ENCODE assay signal across 1 cellular context in the genomic region with DNA sequence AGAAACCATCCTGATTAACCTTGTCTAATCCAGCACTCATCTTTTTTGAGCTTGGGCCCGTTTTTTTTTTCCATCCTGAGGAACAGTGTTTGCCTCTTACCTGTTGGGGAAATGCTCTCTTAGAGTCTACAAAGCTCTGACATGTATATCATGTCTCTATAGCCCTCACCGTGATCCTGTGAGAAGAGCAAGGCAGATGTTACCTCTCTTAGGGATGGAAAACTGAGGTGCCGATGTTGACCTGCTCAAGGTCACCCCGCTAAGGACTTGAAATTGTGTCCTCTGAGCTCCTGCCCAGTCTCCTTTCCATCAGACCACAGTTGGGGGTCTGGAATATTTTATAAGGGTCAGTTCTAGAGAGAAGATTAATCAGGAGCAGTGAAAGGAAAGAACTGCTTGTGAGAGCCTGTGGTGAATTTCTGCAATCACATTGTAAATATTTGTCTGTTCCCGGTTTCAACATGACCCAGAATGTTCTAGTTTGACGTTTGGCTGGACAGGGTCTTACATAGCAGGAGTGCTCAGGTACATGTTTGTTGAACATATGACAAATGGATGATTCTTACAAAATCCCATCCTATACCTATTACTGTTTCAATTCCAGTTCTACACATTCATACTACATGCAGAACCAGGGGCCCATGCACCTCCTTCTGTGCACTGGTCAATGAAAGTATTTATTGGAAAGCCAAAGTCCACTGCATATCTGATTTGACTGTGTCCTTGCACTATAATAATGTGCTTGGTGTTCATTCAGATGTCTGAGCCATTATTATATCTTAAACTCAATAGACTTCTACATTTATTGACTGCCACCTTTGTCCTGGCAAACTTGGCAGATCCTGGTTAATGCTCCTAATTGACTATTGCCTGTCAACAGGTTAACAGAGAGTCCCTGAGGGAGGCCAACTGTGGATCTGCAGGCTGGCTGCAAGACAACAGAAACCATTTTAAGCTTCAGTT.
TF ChIP-seq lines count a peak whose summit lies in the region.

No MANE protein-coding gene starts in this region.

TF ChIP-seq in HepG2, 621 proteins besides CTCF, POLR2A, EP300 and RAD21 (continued from another document and continues in another):
- TF ChIP-seq ZFP91 (CRISPR knock-in tag; IDR thresholded peaks at IDR 0.05; ENCODE audit: borderline replicate concordance) (no peak), PRPF4 (IDR thresholded peaks at IDR 0.05; ENCODE audit: low read depth, low read length, poor library complexity, severe bottlenecking) (no peak), ZNF816 (CRISPR knock-in tag; IDR thresholded peaks at IDR 0.05; ENCODE audit: borderline replicate concordance) (0 out of 2 replicates have a peak, but pooled peaks have one; percentile 47), ZNF33A (CRISPR knock-in tag; IDR thresholded peaks at IDR 0.05; ENCODE audit: borderline replicate concordance) (no peak), HINFP (CRISPR knock-in tag; IDR thresholded peaks at IDR 0.05; ENCODE audit: low read depth) (no peak), SP5 (CRISPR knock-in tag; IDR thresholded peaks at IDR 0.05; ENCODE audit: borderline replicate concordance, low read depth) (no peak), ZNF674 (CRISPR knock-in tag; IDR thresholded peaks at IDR 0.05; ENCODE audit: low read depth) (no peak), HNF1A (IDR thresholded peaks at IDR 0.05; ENCODE audit: low read depth) (no peak), HNF1A (CRISPR knock-in tag; IDR thresholded peaks at IDR 0.05; ENCODE audit: borderline replicate concordance) (no peak), CHD4 (IDR thresholded peaks at IDR 0.05; ENCODE audit: borderline replicate concordance, low read length) (no peak), PAF1 (CRISPR knock-in tag; IDR thresholded peaks at IDR 0.05) (no peak), ZC3H13 (CRISPR knock-in tag; IDR thresholded peaks at IDR 0.05) (no peak), ZNF484 (CRISPR knock-in tag; IDR thresholded peaks at IDR 0.05; ENCODE audit: borderline replicate concordance, low read depth) (no peak), CENPBD1 (CRISPR knock-in tag; IDR thresholded peaks at IDR 0.05; ENCODE audit: borderline replicate concordance, low read depth) (no peak), ZNF317 (CRISPR knock-in tag; IDR thresholded peaks at IDR 0.05) (peak; percentile 55; the same call in 1 of the 2 replicates), MAFG (CRISPR knock-in tag; IDR thresholded peaks at IDR 0.05) (no peak), SRSF9 (IDR thresholded peaks at IDR 0.05; ENCODE audit: borderline replicate concordance, insufficient read depth, low read depth, low read length, poor library complexity, severe bottlenecking) (no peak), SAFB2 (CRISPR knock-in tag; IDR thresholded peaks at IDR 0.05; ENCODE audit: borderline replicate concordance, low read depth) (no peak), DRAP1 (CRISPR knock-in tag; IDR thresholded peaks at IDR 0.05) (peak; percentile 10; the same call in 1 of the 2 replicates), ZNF615 (CRISPR knock-in tag; IDR thresholded peaks at IDR 0.05; ENCODE audit: borderline replicate concordance) (no peak)
- TF ChIP-seq, protein P1, sequence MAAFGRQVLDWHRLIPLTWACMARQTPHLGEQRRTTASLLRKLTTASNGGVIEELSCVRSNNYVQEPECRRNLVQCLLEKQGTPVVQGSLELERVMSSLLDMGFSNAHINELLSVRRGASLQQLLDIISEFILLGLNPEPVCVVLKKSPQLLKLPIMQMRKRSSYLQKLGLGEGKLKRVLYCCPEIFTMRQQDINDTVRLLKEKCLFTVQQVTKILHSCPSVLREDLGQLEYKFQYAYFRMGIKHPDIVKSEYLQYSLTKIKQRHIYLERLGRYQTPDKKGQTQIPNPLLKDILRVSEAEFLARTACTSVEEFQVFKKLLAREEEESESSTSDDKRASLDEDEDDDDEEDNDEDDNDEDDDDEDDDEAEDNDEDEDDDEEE (CRISPR knock-in tag; IDR thresholded peaks at IDR 0.05), result no peak
- TF ChIP-seq, protein P2, sequence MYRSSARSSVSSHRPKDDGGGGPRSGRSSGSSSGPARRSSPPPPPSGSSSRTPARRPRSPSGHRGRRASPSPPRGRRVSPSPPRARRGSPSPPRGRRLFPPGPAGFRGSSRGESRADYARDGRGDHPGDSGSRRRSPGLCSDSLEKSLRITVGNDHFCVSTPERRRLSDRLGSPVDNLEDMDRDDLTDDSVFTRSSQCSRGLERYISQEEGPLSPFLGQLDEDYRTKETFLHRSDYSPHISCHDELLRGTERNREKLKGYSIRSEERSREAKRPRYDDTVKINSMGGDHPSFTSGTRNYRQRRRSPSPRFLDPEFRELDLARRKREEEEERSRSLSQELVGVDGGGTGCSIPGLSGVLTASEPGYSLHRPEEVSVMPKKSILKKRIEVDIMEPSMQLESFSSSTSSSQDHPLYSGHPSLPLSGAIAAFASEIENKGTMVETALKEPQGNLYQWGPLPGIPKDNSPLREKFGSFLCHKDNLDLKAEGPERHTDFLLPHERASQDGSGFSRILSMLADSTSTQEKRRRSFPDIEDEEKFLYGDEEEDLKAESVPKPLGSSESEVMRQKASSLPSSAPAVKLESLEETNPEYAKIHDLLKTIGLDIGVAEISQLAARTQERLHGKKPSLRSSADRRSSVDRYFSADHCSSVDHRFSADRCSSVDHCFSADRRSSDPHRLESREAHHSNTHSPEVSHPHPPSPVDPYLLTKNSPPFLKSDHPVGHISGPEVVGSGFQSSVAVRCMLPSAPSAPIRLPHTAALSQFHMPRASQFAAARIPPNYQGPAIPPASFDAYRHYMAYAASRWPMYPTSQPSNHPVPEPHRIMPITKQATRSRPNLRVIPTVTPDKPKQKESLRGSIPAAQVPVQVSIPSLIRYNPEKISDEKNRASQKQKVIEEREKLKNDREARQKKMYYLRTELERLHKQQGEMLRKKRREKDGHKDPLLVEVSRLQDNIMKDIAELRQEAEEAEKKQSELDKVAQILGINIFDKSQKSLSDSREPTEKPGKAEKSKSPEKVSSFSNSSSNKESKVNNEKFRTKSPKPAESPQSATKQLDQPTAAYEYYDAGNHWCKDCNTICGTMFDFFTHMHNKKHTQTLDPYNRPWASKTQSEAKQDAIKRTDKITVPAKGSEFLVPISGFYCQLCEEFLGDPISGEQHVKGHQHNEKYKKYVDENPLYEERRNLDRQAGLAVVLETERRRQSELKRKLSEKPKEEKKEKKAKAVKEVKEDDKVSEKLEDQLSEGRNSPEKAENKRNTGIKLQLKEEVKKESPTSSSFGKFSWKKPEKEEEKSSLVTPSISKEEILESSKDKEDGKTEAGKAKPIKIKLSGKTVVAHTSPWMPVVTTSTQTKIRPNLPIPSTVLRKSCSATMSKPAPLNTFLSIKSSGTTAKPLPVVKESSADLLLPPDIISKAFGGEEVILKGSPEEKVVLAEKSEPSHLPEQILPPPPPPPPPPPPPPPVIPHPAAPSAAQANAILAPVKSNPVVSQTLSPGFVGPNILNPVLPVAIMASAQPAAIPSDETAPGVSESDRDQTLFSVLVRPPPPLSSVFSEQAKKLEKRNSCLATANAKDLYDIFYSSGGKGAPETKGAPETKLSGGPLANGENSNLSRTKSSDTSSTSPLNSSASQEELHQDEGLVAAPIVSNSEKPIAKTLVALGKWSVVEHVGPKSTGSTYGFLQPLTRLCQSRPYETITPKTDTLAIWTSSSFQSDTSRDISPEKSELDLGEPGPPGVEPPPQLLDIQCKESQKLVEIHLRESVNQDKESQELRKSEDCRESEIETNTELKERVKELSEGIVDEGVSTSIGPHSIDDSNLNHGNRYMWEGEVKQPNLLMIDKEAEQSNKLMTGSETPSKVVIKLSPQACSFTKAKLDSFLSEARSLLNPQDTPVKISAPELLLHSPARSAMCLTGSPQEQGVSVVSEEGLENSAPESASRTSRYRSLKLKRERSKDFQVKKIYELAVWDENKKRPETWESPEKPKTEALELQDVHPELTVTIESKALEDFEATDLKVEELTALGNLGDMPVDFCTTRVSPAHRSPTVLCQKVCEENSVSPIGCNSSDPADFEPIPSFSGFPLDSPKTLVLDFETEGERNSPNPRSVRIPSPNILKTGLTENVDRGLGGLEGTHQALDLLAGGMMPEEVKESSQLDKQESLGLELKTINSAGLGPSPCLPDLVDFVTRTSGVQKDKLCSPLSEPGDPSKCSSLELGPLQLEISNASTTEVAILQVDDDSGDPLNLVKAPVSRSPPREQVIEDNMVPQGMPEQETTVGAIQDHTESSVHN (CRISPR knock-in tag; IDR thresholded peaks at IDR 0.05), result no peak
- TF ChIP-seq, protein P3, sequence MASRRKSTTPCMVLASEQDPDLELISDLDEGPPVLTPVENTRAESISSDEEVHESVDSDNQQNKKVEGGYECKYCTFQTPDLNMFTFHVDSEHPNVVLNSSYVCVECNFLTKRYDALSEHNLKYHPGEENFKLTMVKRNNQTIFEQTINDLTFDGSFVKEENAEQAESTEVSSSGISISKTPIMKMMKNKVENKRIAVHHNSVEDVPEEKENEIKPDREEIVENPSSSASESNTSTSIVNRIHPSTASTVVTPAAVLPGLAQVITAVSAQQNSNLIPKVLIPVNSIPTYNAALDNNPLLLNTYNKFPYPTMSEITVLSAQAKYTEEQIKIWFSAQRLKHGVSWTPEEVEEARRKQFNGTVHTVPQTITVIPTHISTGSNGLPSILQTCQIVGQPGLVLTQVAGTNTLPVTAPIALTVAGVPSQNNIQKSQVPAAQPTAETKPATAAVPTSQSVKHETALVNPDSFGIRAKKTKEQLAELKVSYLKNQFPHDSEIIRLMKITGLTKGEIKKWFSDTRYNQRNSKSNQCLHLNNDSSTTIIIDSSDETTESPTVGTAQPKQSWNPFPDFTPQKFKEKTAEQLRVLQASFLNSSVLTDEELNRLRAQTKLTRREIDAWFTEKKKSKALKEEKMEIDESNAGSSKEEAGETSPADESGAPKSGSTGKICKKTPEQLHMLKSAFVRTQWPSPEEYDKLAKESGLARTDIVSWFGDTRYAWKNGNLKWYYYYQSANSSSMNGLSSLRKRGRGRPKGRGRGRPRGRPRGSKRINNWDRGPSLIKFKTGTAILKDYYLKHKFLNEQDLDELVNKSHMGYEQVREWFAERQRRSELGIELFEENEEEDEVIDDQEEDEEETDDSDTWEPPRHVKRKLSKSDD (CRISPR knock-in tag; IDR thresholded peaks at IDR 0.05; ENCODE audit: low read depth), result no peak
- TF ChIP-seq, protein P4, sequence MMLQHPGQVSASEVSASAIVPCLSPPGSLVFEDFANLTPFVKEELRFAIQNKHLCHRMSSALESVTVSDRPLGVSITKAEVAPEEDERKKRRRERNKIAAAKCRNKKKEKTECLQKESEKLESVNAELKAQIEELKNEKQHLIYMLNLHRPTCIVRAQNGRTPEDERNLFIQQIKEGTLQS (CRISPR knock-in tag; IDR thresholded peaks at IDR 0.05), result no peak
- TF ChIP-seq, protein P5, sequence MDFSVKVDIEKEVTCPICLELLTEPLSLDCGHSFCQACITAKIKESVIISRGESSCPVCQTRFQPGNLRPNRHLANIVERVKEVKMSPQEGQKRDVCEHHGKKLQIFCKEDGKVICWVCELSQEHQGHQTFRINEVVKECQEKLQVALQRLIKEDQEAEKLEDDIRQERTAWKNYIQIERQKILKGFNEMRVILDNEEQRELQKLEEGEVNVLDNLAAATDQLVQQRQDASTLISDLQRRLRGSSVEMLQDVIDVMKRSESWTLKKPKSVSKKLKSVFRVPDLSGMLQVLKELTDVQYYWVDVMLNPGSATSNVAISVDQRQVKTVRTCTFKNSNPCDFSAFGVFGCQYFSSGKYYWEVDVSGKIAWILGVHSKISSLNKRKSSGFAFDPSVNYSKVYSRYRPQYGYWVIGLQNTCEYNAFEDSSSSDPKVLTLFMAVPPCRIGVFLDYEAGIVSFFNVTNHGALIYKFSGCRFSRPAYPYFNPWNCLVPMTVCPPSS (IDR thresholded peaks at IDR 0.05), result no peak
